ENCODE assay signal across 15 cellular contexts in genomic region chr10:11014671-11015141, GRCh38. TPM values are rescaled to one million over a fixed set of nuclear protein-coding genes. Genes with fewer than 3 reads are reported as not detected.
DNase-seq lines count a peak whose midpoint lies in the region; ATAC-seq, FAIRE-seq and TF ChIP-seq lines count a peak whose summit lies in the region.
"Had no signal": no experiment of that assay in that cellular context is flagged by ENCODE, and none has a peak within 500 bp of the region (broad histone marks: within the 10 kb centered on the region; RNA-seq: fewer than 3 reads in every experiment).

No MANE protein-coding gene starts in this region.

- ATAC-seq in HG03045 (IDR thresholded peaks at IDR 0.05; ENCODE audit: unreplicated experiment) (no peak), right lobe of liver (no peak)
- ATAC-seq: foreskin keratinocyte, HepG2 had no signal

- no peak overlapping the region for H3K23ac ChIP-seq in neuronal stem cell (ENCODE audit: low read depth, low read length, poor library complexity)

- peak overlapping the region in 1 of 2 donors; percentile 79 for H3K27ac ChIP-seq in small intestine (ENCODE audit: low read depth in 1 of 2, low read length in 1 of 2)
- H3K27ac ChIP-seq in neuronal stem cell (replicated peaks; ENCODE audit: low read length), result no peak overlapping the region
- H3K27ac ChIP-seq in right lobe of liver, result no peak overlapping the region
- H3K27ac ChIP-seq: foreskin keratinocyte had no signal

- no peak overlapping the region for H4K91ac ChIP-seq in neuronal stem cell (ENCODE audit: low read depth, low read length, poor library complexity)

- H3K9me3 ChIP-seq in small intestine (ENCODE audit: control insufficient read depth, low read depth) (no peaks in the 10 kb centered on the region), neuronal stem cell (replicated peaks in 1 of 2; ENCODE audit: control insufficient read depth in 2 of 2, insufficient read depth in 1 of 2, low read depth in 1 of 2, low read length in 2 of 2) (no peaks in the 10 kb centered on the region), right lobe of liver (no peaks in the 10 kb centered on the region)

- H2BK120ac ChIP-seq in neuronal stem cell (ENCODE audit: low read depth, low read length), result no peak overlapping the region

- no peaks in the 10 kb centered on the region for H3K36me3 ChIP-seq in small intestine (ENCODE audit: control insufficient read depth in 2 of 2, insufficient read depth in 2 of 2, low read length in 2 of 2)
- H3K36me3 ChIP-seq in neuronal stem cell (replicated peaks in 1 of 2; ENCODE audit: control insufficient read depth in 2 of 2, insufficient read depth in 2 of 2, low read length in 2 of 2), result no peaks in the 10 kb centered on the region
- H3K36me3 ChIP-seq in right lobe of liver, result no peaks in the 10 kb centered on the region

- no peak for TF ChIP-seq POLR2A in right lobe of liver (IDR thresholded peaks at IDR 0.05)

- no peak for FAIRE-seq in small intestine (lab: Jason Lieb, UNC)
- FAIRE-seq: HepG2 had no signal

- DNase-seq in NCI-H526 (lab: John Stamatoyannopoulos, UW), result peak; percentile 62 to 66
- peak; percentile 40 for DNase-seq in epidermal melanocyte (ENCODE audit: insufficient read length, low spot score)
- DNase-seq in medulla oblongata (ENCODE audit: extremely low spot score), result peak; percentile 42
- DNase-seq in small intestine, result peak; percentile 70
- no peak for DNase-seq in neuronal stem cell (ENCODE audit: low spot score)
- DNase-seq in right lobe of liver, result no peak
- no peak for DNase-seq in COLO668 (lab: John Stamatoyannopoulos, UW; ENCODE audit: unreplicated experiment)
- DNase-seq: activated CD4-positive, alpha-beta memory T cell treated with anti-CD3 and anti-CD28 coated beads for 36 hours; amniotic stem cell; foreskin keratinocyte; MV-4-11; naive B cell had no signal

- H3K4ac ChIP-seq in neuronal stem cell (ENCODE audit: low read length), result no peak overlapping the region

- H2AFZ ChIP-seq in neuronal stem cell (ENCODE audit: low read length), result no peak overlapping the region

- H3K4me3 ChIP-seq in small intestine (ENCODE audit: low read depth in 1 of 2, low read length in 2 of 2), result no peak overlapping the region
- no peak overlapping the region for H3K4me3 ChIP-seq in neuronal stem cell (ENCODE audit: low read length in 2 of 2)
- H3K4me3 ChIP-seq in right lobe of liver, result no peak overlapping the region
- H3K4me3 ChIP-seq: skin epidermis had no signal

- no peak overlapping the region for H3K18ac ChIP-seq in neuronal stem cell (ENCODE audit: low read length)

- H2AK5ac ChIP-seq in neuronal stem cell (ENCODE audit: low read depth, low read length), result no peak overlapping the region

- no peak overlapping the region for H2BK5ac ChIP-seq in neuronal stem cell (ENCODE audit: low read length)

- H3K79me1 ChIP-seq in neuronal stem cell (ENCODE audit: low read depth, low read length), result no peaks in the 10 kb centered on the region

- no peak overlapping the region for H3K9ac ChIP-seq in neuronal stem cell (ENCODE audit: low read depth, low read length, poor library complexity)

- TF ChIP-seq CTCF in right lobe of liver (IDR thresholded peaks at IDR 0.05), result no peak

- intact Hi-C loops in right lobe of liver (cut with DNase I), result no loop called here

- H3K4me1 ChIP-seq in small intestine (ENCODE audit: control insufficient read depth in 2 of 2, insufficient read depth in 1 of 2, low read depth in 1 of 2, low read length in 1 of 2), result peaks cover 0 to 2% of the 10 kb centered on the region in 2 donors
- peaks cover 9 to 25% of the 10 kb centered on the region in 2 donors for H3K4me1 ChIP-seq in neuronal stem cell (ENCODE audit: control insufficient read depth in 2 of 2, insufficient read depth in 1 of 2, low read depth in 1 of 2, low read length in 2 of 2)
- peaks cover 0 to 5% (median 0%) of the 10 kb centered on the region in 4 donors for H3K4me1 ChIP-seq in right lobe of liver

- no peak overlapping the region for H2BK12ac ChIP-seq in neuronal stem cell (ENCODE audit: low read length)

- H3K4me2 ChIP-seq in neuronal stem cell (ENCODE audit: insufficient read depth, low read length, poor library complexity, severe bottlenecking), result no peak overlapping the region

- WGBS in small intestine, 3 donors, result 22 to 49% (median 38%) methylated on average over 10 of the region's 10 CpGs
- no CpG with 5 or more reads among the region's 10 CpGs for WGBS in neuronal stem cell (ENCODE audit: extremely low coverage in 2 of 2, insufficient read length in 2 of 2, insufficient replicate concordance in 1 of 2), 2 donors
- WGBS in right lobe of liver (ENCODE audit: insufficient coverage, low coverage, low lambda C conversion rate, missing lambda C conversion rate), result 80% methylated on average over 9 of the region's 10 CpGs

- no peak overlapping the region for H2BK15ac ChIP-seq in neuronal stem cell (ENCODE audit: low read length)

- H3K27me3 ChIP-seq in small intestine (ENCODE audit: control insufficient read depth in 2 of 2, insufficient read depth in 2 of 2, low read length in 2 of 2), result peaks cover 0 to 3% of the 10 kb centered on the region in 2 donors
- H3K27me3 ChIP-seq in neuronal stem cell (ENCODE audit: control insufficient read depth in 3 of 3, insufficient read depth in 3 of 3, low read depth in 1 of 3, low read length in 3 of 3), result peaks cover 0 to 9% (median 0%) of the 10 kb centered on the region in 3 experiments
- no peaks in the 10 kb centered on the region for H3K27me3 ChIP-seq in right lobe of liver
- H3K27me3 ChIP-seq: foreskin keratinocyte had no signal

- no peak overlapping the region for H3K14ac ChIP-seq in neuronal stem cell (ENCODE audit: low read length)

- no peak overlapping the region for H4K8ac ChIP-seq in neuronal stem cell (ENCODE audit: low read depth, low read length)

RNA-seq across cellular contexts. Expression of gene CELF2, which starts 3.0 kb away (rescaled TPM):
- polyA plus RNA-seq in small intestine, result 10 to 100 TPM in 1 of 3 donors, 1 to 10 TPM in 2; 1.8 to 11.6 (median 4.1) TPM
- 32.5 TPM for polyA plus RNA-seq in neuronal stem cell (2013, experiment 1 of 2)
- 34.4 TPM for polyA plus RNA-seq in neuronal stem cell (2013, experiment 2 of 2)
- 1 to 10 TPM; 2.4 to 6.2 (median 3.7) TPM for total RNA-seq in right lobe of liver
- total RNA-seq: HepG2 had no signal
- polyA plus RNA-seq: HepG2 had no signal

Comparison
In these comparisons a context has a peak if more than half of its experiments do, and no peak if none do; other contexts are left out.
1. DNase-seq: peak in NCI-H526 (2 of 2), epidermal melanocyte (single experiment), medulla oblongata (single experiment) and small intestine (single experiment); none in neuronal stem cell (single experiment), right lobe of liver (0 of 3) and COLO668 (single experiment).